ENCODE assay signal across 11 cellular contexts in genomic region chr2:62775367-62775668, GRCh38.
DNase-seq lines count a peak whose midpoint lies in the region; ATAC-seq and TF ChIP-seq lines count a peak whose summit lies in the region.
"Had no signal": no experiment of that assay in that cellular context is flagged by ENCODE, and none has a peak within 500 bp of the region (broad histone marks: within the 10 kb centered on the region; RNA-seq: fewer than 3 reads in every experiment).

No MANE protein-coding gene starts in this region.

- no peaks in the 10 kb centered on the region for H3K9me2 ChIP-seq in OCI-LY7 (ENCODE audit: insufficient read depth, low read length)

- H3K4me3 ChIP-seq in OCI-LY7 (ENCODE audit: low read depth, low read length, poor library complexity, severe bottlenecking) (no peak overlapping the region), mesendoderm (ENCODE audit: low read length) (no peak overlapping the region), right cardiac atrium (ENCODE audit: low read length) (no peak overlapping the region)
- H3K4me3 ChIP-seq: BLaER1, SJSA1 had no signal

- H3K4ac ChIP-seq in mesendoderm (ENCODE audit: low read depth, low read length) = no peak overlapping the region

- H3K18ac ChIP-seq in mesendoderm (ENCODE audit: low read length) = no peak overlapping the region

- intact Hi-C loops in Calu3 (cut with micrococcal nuclease; ENCODE audit: unreplicated experiment) = loop anchor here (1.0 to 10.0 kb wide), 3 partner anchors 197 to 861 kb away; no protein-coding TSS in a partner anchor
- intact Hi-C loops in OCI-LY7 (cut with micrococcal nuclease; ENCODE audit: unreplicated experiment) = loop anchor here (1.0 kb wide), 1 partner anchor 318 kb away; no protein-coding TSS in a partner anchor
- intact Hi-C loops in right cardiac atrium (cut with DNase I) = loop anchor here (2.0 to 5.0 kb wide), 2 partner anchors 318 to 319 kb away; no protein-coding TSS in a partner anchor

- ATAC-seq in GM21528 (IDR thresholded peaks at IDR 0.05; ENCODE audit: low FRiP score, unreplicated experiment) (no peak), right cardiac atrium (no peak)

- no peaks in the 10 kb centered on the region for H3K79me2 ChIP-seq in OCI-LY7 (ENCODE audit: insufficient read depth, low read depth, low read length)
- no peaks in the 10 kb centered on the region for H3K79me2 ChIP-seq in mesendoderm (ENCODE audit: control insufficient read depth, insufficient read depth, low read length)

- H3K56ac ChIP-seq in mesendoderm (ENCODE audit: low read length) = no peak overlapping the region

- no peak overlapping the region for H2BK5ac ChIP-seq in mesendoderm (ENCODE audit: low read length)

- no peaks in the 10 kb centered on the region; the same call in 1 of the 2 replicates for H4K20me1 ChIP-seq in OCI-LY7 (ENCODE audit: insufficient read depth, low read length)
- H4K20me1 ChIP-seq: BLaER1 had no signal

- no peak overlapping the region for H4K5ac ChIP-seq in mesendoderm (ENCODE audit: low read length)

- H3K9me3 Mint-ChIP-seq in Calu3 (ENCODE audit: low read depth, unreplicated experiment) (no peaks in the 10 kb centered on the region), chondrocyte (ENCODE audit: low read depth) (peaks cover 5% of the 10 kb centered on the region), neural crest cell (no peaks in the 10 kb centered on the region)
- no peaks in the 10 kb centered on the region for H3K9me3 Mint-ChIP-seq in activated CD4-positive, alpha-beta T cell treated with anti-CD3 and anti-CD28 coated beads, Interleukin-2, amount 10 ng/mL, durations not matched to agents 7 days and 5 days

- H2AFZ ChIP-seq in OCI-LY7 (ENCODE audit: low read length) = no peak overlapping the region

- H3K23ac ChIP-seq in mesendoderm (ENCODE audit: low read length) = no peak overlapping the region

- H3K4me2 ChIP-seq in OCI-LY7 (ENCODE audit: low read length) = no peak overlapping the region
- H3K4me2 ChIP-seq in mesendoderm (ENCODE audit: low read length) = no peak overlapping the region
- H3K4me2 ChIP-seq: BLaER1 had no signal

- CTCF ChIA-PET in Calu3 (lab: Charles Lee) = interaction anchor here (0.7 to 3.0 kb wide), 2 partner anchors 249 to 318 kb away, joined by 3 to 32 read pairs; no protein-coding TSS in a partner anchor
- CTCF ChIA-PET in OCI-LY7 (lab: Charles Lee; ENCODE audit: unreplicated experiment) = interaction anchor here (1.6 kb wide), 1 partner anchor 319 kb away, joined by 4 read pairs; no protein-coding TSS in a partner anchor
- CTCF ChIA-PET in activated CD4-positive, alpha-beta T cell treated with anti-CD3 and anti-CD28 coated beads, Interleukin-2, amount 10 ng/mL, durations not matched to agents 7 days and 5 days (lab: Charles Lee) = interaction anchor here (0.7 to 1.7 kb wide), 4 partner anchors 311 to 319 kb away, joined by 3 to 4 read pairs (median 3); no protein-coding TSS in a partner anchor

- H3K9me3 ChIP-seq in OCI-LY7 (ENCODE audit: low read length) = no peaks in the 10 kb centered on the region
- no peaks in the 10 kb centered on the region for H3K9me3 ChIP-seq in right cardiac atrium (ENCODE audit: control insufficient read depth, low read length)
- H3K9me3 ChIP-seq: SJSA1 had no signal

- no peak overlapping the region for H2BK15ac ChIP-seq in mesendoderm (replicated peaks; ENCODE audit: low read depth)

- H3K27me3 Mint-ChIP-seq in Calu3 (ENCODE audit: unreplicated experiment) = no peaks in the 10 kb centered on the region
- no peaks in the 10 kb centered on the region for H3K27me3 Mint-ChIP-seq in chondrocyte (ENCODE audit: low read depth)
- no peaks in the 10 kb centered on the region for H3K27me3 Mint-ChIP-seq in neural crest cell (ENCODE audit: low read depth)
- H3K27me3 Mint-ChIP-seq in activated CD4-positive, alpha-beta T cell treated with anti-CD3 and anti-CD28 coated beads, Interleukin-2, amount 10 ng/mL, durations not matched to agents 7 days and 5 days = no peaks in the 10 kb centered on the region

- POLR2A ChIA-PET in OCI-LY7 (lab: Charles Lee) = interaction anchor here (1.0 kb wide), 1 partner anchor 32 kb away, joined by 4 read pairs; no protein-coding TSS in a partner anchor
- POLR2A ChIA-PET in activated CD4-positive, alpha-beta T cell treated with anti-CD3 and anti-CD28 coated beads, Interleukin-2, amount 10 ng/mL, durations not matched to agents 7 days and 5 days (lab: Charles Lee) = no interaction called here

- H3K36me3 ChIP-seq in OCI-LY7 (ENCODE audit: insufficient read depth, low read length) (no peaks in the 10 kb centered on the region), mesendoderm (ENCODE audit: control insufficient read depth, insufficient read depth, low read length) (no peaks in the 10 kb centered on the region)
- H3K36me3 ChIP-seq: BLaER1, SJSA1 had no signal

- H3K4me1 ChIP-seq in OCI-LY7 (ENCODE audit: insufficient read depth, low read length, poor library complexity, severe bottlenecking) (no peaks in the 10 kb centered on the region), mesendoderm (ENCODE audit: control insufficient read depth, low read depth, low read length) (no peaks in the 10 kb centered on the region), right cardiac atrium (ENCODE audit: control insufficient read depth, insufficient read depth, low read length) (no peaks in the 10 kb centered on the region)
- H3K4me1 ChIP-seq: SJSA1 had no signal

- no peak overlapping the region for H2BK120ac ChIP-seq in mesendoderm (ENCODE audit: low read depth, low read length)

- H3K4me1 Mint-ChIP-seq in Calu3 (ENCODE audit: low read depth, unreplicated experiment) (peaks cover 20% of the 10 kb centered on the region), chondrocyte (ENCODE audit: low read depth) (peaks cover 6% of the 10 kb centered on the region), neural crest cell (peaks cover 4% of the 10 kb centered on the region)
- H3K4me1 Mint-ChIP-seq in activated CD4-positive, alpha-beta T cell treated with anti-CD3 and anti-CD28 coated beads, Interleukin-2, amount 10 ng/mL, durations not matched to agents 7 days and 5 days = no peaks in the 10 kb centered on the region

- TF ChIP-seq CTCF in Calu3 (IDR thresholded peaks at IDR 0.05; ENCODE audit: unreplicated experiment) (peak; percentile 5), OCI-LY7 (conservative IDR thresholded peaks at IDR 0.05; ENCODE audit: low read length) (peak; percentile 56; the same call in 1 of the 2 replicates), chondrocyte (IDR thresholded peaks at IDR 0.05) (peak; percentile 65), neural crest cell (conservative IDR thresholded peaks at IDR 0.05) (peak; percentile 27)

- no peaks in the 10 kb centered on the region for H3K79me1 ChIP-seq in mesendoderm (ENCODE audit: low read length)

- DNase-seq in Calu3 = no peak
- no peak for DNase-seq in OCI-LY7 (ENCODE audit: low spot score)
- no peak for DNase-seq in chondrocyte (ENCODE audit: low spot score)
- no peak for DNase-seq in neural crest cell (ENCODE audit: low read depth, low spot score)
- no peak for DNase-seq in mesendoderm
- DNase-seq in activated CD4-positive, alpha-beta T cell treated with anti-CD3 and anti-CD28 coated beads, Interleukin-2, amount 10 ng/mL, durations not matched to agents 7 days and 5 days = no peak
- no peak for DNase-seq in right cardiac atrium
- DNase-seq: GOT3 had no signal

- H3K9ac ChIP-seq in mesendoderm (ENCODE audit: low read length) = no peak overlapping the region
- H3K9ac ChIP-seq: BLaER1 had no signal

- H3K27me3 ChIP-seq in mesendoderm (ENCODE audit: insufficient read depth, low read length, poor library complexity) (no peaks in the 10 kb centered on the region), right cardiac atrium (ENCODE audit: control insufficient read depth, insufficient read depth) (no peaks in the 10 kb centered on the region)
- H3K27me3 ChIP-seq: BLaER1, SJSA1 had no signal

- no TSS peak for BruUV-seq in Calu3 (replicated peaks; lab: Mats Ljungman, UMichigan)
- no TSS peak for BruUV-seq in OCI-LY7 (replicated peaks; lab: Mats Ljungman, UMichigan)

- H3K27ac ChIP-seq in OCI-LY7 (ENCODE audit: low read depth, low read length, poor library complexity, severe bottlenecking) = no peak overlapping the region
- no peak overlapping the region for H3K27ac ChIP-seq in mesendoderm (ENCODE audit: low read depth, low read length)
- H3K27ac ChIP-seq in right cardiac atrium (ENCODE audit: low read length) = no peak overlapping the region
- H3K27ac ChIP-seq: BLaER1 had no signal

- H3K36me3 Mint-ChIP-seq in Calu3 (ENCODE audit: insufficient read depth, unreplicated experiment) (no peaks in the 10 kb centered on the region), chondrocyte (ENCODE audit: low read depth) (no peaks in the 10 kb centered on the region), neural crest cell (ENCODE audit: low read depth) (peaks cover 4% of the 10 kb centered on the region)
- H3K36me3 Mint-ChIP-seq in activated CD4-positive, alpha-beta T cell treated with anti-CD3 and anti-CD28 coated beads, Interleukin-2, amount 10 ng/mL, durations not matched to agents 7 days and 5 days (ENCODE audit: low read depth) = no peaks in the 10 kb centered on the region

- no peak overlapping the region for H4K8ac ChIP-seq in mesendoderm (ENCODE audit: low read depth, low read length)

- H3K4me3 Mint-ChIP-seq in Calu3 (ENCODE audit: low read depth, unreplicated experiment) (no peak overlapping the region), chondrocyte (ENCODE audit: unreplicated experiment) (no peak overlapping the region), neural crest cell (no peak overlapping the region)
- H3K4me3 Mint-ChIP-seq in activated CD4-positive, alpha-beta T cell treated with anti-CD3 and anti-CD28 coated beads, Interleukin-2, amount 10 ng/mL, durations not matched to agents 7 days and 5 days = no peak overlapping the region

- whole genome bisulfite sequencing in mesendoderm (ENCODE audit: extremely low coverage, insufficient coverage, low lambda C conversion rate) = no CpG with 5 or more reads among the region's 2 CpGs
- 34% methylated on average over 2 of the region's 2 CpGs for WGBS in right cardiac atrium

- no peak overlapping the region for H3K27ac Mint-ChIP-seq in Calu3 (ENCODE audit: unreplicated experiment)
- H3K27ac Mint-ChIP-seq in chondrocyte (ENCODE audit: unreplicated experiment) = no peak overlapping the region
- no peak overlapping the region for H3K27ac Mint-ChIP-seq in neural crest cell (ENCODE audit: unreplicated experiment)
- H3K27ac Mint-ChIP-seq in activated CD4-positive, alpha-beta T cell treated with anti-CD3 and anti-CD28 coated beads, Interleukin-2, amount 10 ng/mL, durations not matched to agents 7 days and 5 days = no peak overlapping the region

- no peak overlapping the region for H2AK5ac ChIP-seq in mesendoderm (ENCODE audit: low read length)

Comparison
In these comparisons a context has a peak if more than half of its experiments do, and no peak if none do; other contexts are left out.
1. CTCF ChIP-seq: peak in every context shown above with its lines; median percentile 65 in chondrocyte; 56 in OCI-LY7; 27 in neural crest cell; 5 in Calu3.